Comparison of ENCODE assay signal across 17 cellular contexts in genomic region chr6:170232186-170233002, GRCh38. TPM values are rescaled to one million over a fixed set of nuclear protein-coding genes. Genes with fewer than 3 reads are reported as not detected.
A peak's percentile ranks its signal among the peaks of the same experiment; 100 is the strongest.
DNase-seq lines count a peak whose midpoint lies in the region; ATAC-seq and TF ChIP-seq lines count a peak whose summit lies in the region.
"Had no signal": no experiment of that assay in that cellular context is flagged by ENCODE, and none has a peak within 500 bp of the region (broad histone marks: within the 10 kb centered on the region; RNA-seq: fewer than 3 reads in every experiment).

No MANE protein-coding gene starts in this region.

- H3K27ac Mint-ChIP-seq in H9, result peak overlapping the region in 2 of 3 experiments; percentile 48 to 85; a peak in 3 of 7 replicates
- H3K27ac Mint-ChIP-seq in WTC11, result peak overlapping the region; percentile 32; the same call in 1 of the 2 replicates
- H3K27ac Mint-ChIP-seq in T-helper 17 cell, result no peak overlapping the region
- H3K27ac Mint-ChIP-seq: activated CD4-positive, alpha-beta memory T cell treated with anti-CD3 and anti-CD28 coated beads for 36 hours; activated naive CD4-positive, alpha-beta T cell treated with anti-CD3 and anti-CD28 coated beads, Interleukin-2, amount 50 U/mL, for 24 hours had no signal

- H3K14ac ChIP-seq in H9 (ENCODE audit: insufficient read depth, low read length) (no peak overlapping the region), trophoblast cell (ENCODE audit: low read length) (peak overlapping the region; percentile 93)

- no peaks in the 10 kb centered on the region for H3K23me2 ChIP-seq in H9 (ENCODE audit: insufficient read length, low read depth, low read length, poor library complexity, severe bottlenecking)

- no peak overlapping the region for H2BK12ac ChIP-seq in H9 (ENCODE audit: insufficient read length, low read depth, low read length)
- peak overlapping the region; percentile 82 for H2BK12ac ChIP-seq in trophoblast cell (ENCODE audit: low read length)

- H3K9me3 ChIP-seq in H9 (ENCODE audit: control insufficient read depth, low read depth, low read length) (no peaks in the 10 kb centered on the region), trophoblast cell (ENCODE audit: insufficient read depth, low read depth, low read length) (peaks cover 2% of the 10 kb centered on the region), T-helper 17 cell (ENCODE audit: control insufficient read depth, low read length, poor library complexity, severe bottlenecking) (no peaks in the 10 kb centered on the region)
- H3K9me3 ChIP-seq: esophagus squamous epithelium, ovary had no signal

- no peaks in the 10 kb centered on the region for H3K36me3 ChIP-seq in trophoblast cell (ENCODE audit: control insufficient read depth in 1 of 2, insufficient read depth in 2 of 2, low read length in 2 of 2)
- H3K36me3 ChIP-seq: esophagus squamous epithelium, ovary had no signal

- H2AK5ac ChIP-seq in H9 (ENCODE audit: insufficient read length, low read length) (no peak overlapping the region), trophoblast cell (ENCODE audit: low read length) (peak overlapping the region; percentile 66)

- no peak for ATAC-seq in WTC11
- no peak for ATAC-seq in T-helper 17 cell

- H3K23ac ChIP-seq in H9 (ENCODE audit: insufficient read length, low read depth, low read length), result no peak overlapping the region
- no peak overlapping the region for H3K23ac ChIP-seq in trophoblast cell (ENCODE audit: low read length)

- H2BK5ac ChIP-seq in H9 (ENCODE audit: insufficient read length, low read length) (no peak overlapping the region), trophoblast cell (ENCODE audit: low read depth, low read length, poor library complexity) (peak overlapping the region; percentile 60)

- H3K4me2 ChIP-seq in H9 (ENCODE audit: insufficient read depth, insufficient read length, low read length) (no peak overlapping the region), trophoblast cell (ENCODE audit: low read length) (no peak overlapping the region)

- no peak overlapping the region for H2BK15ac ChIP-seq in H9 (ENCODE audit: low read depth, low read length)

- H3K4me3 ChIP-seq in fibroblast of villous mesenchyme (ENCODE audit: low read depth, low read length) (no peak overlapping the region), trophoblast cell (ENCODE audit: low read depth, low read length) (no peak overlapping the region)
- H3K4me3 ChIP-seq: esophagus squamous epithelium, ovary had no signal

- H4K5ac ChIP-seq in H9 (ENCODE audit: insufficient read length, low read depth, low read length), result no peak overlapping the region

- H3K4me3 Mint-ChIP-seq in H9 (no peak overlapping the region), WTC11 (no peak overlapping the region), T-helper 17 cell (no peak overlapping the region)
- H3K4me3 Mint-ChIP-seq: activated CD4-positive, alpha-beta memory T cell treated with anti-CD3 and anti-CD28 coated beads for 36 hours; activated naive CD4-positive, alpha-beta T cell treated with anti-CD3 and anti-CD28 coated beads, Interleukin-2, amount 50 U/mL, for 24 hours had no signal

- H3K27me3 ChIP-seq in H9 (ENCODE audit: insufficient read depth, low read length), result no peaks in the 10 kb centered on the region
- no peaks in the 10 kb centered on the region for H3K27me3 ChIP-seq in trophoblast cell (ENCODE audit: insufficient read depth, low read length)
- H3K27me3 ChIP-seq: ovary had no signal

- no peak overlapping the region for H2BK20ac ChIP-seq in H9 (ENCODE audit: low read depth, low read length, poor library complexity, severe bottlenecking)

- H3K36me3 Mint-ChIP-seq in H9 (ENCODE audit: insufficient read depth in 1 of 3, low read depth in 3 of 3), result no peaks in the 10 kb centered on the region
- no peaks in the 10 kb centered on the region for H3K36me3 Mint-ChIP-seq in WTC11
- no peaks in the 10 kb centered on the region for H3K36me3 Mint-ChIP-seq in T-helper 17 cell (ENCODE audit: low read depth)
- H3K36me3 Mint-ChIP-seq: activated CD4-positive, alpha-beta memory T cell treated with anti-CD3 and anti-CD28 coated beads for 36 hours; activated naive CD4-positive, alpha-beta T cell treated with anti-CD3 and anti-CD28 coated beads, Interleukin-2, amount 50 U/mL, for 24 hours had no signal

- peaks cover 25 to 27% of the 10 kb centered on the region in 2 experiments for H3K4me1 Mint-ChIP-seq in H9
- peaks cover 21% of the 10 kb centered on the region for H3K4me1 Mint-ChIP-seq in WTC11
- peaks cover 2% of the 10 kb centered on the region for H3K4me1 Mint-ChIP-seq in T-helper 17 cell
- H3K4me1 Mint-ChIP-seq: activated naive CD4-positive, alpha-beta T cell treated with anti-CD3 and anti-CD28 coated beads, Interleukin-2, amount 50 U/mL, for 24 hours had no signal

- no peak overlapping the region for H3K56ac ChIP-seq in H9 (ENCODE audit: insufficient read length, low read depth, low read length)

- POLR2A ChIA-PET in WTC11 (lab: Charles Lee), result no interaction called here

- H3K9ac ChIP-seq in H9 (ENCODE audit: extremely low read depth, insufficient read length, low read length) (no peak overlapping the region), trophoblast cell (ENCODE audit: low read length) (no peak overlapping the region)

- H3K27me3 Mint-ChIP-seq in H9 (ENCODE audit: low read depth), result peaks cover 9% of the 10 kb centered on the region
- H3K27me3 Mint-ChIP-seq in WTC11 (ENCODE audit: low read depth), result no peaks in the 10 kb centered on the region; the same call in 1 of the 2 replicates
- peaks cover 7% of the 10 kb centered on the region for H3K27me3 Mint-ChIP-seq in T-helper 17 cell
- H3K27me3 Mint-ChIP-seq: activated naive CD4-positive, alpha-beta T cell treated with anti-CD3 and anti-CD28 coated beads, Interleukin-2, amount 50 U/mL, for 24 hours had no signal

- H4K8ac ChIP-seq in H9 (replicated peaks; ENCODE audit: insufficient read length, low read depth, low read length) (no peak overlapping the region), trophoblast cell (ENCODE audit: low read depth, low read length) (peak overlapping the region; percentile 68)

- no peak overlapping the region for H4K12ac ChIP-seq in trophoblast cell (ENCODE audit: low read depth, low read length)

- H3K9me3 Mint-ChIP-seq in H9 (no peaks in the 10 kb centered on the region; a peak in 1 of 5 replicates), WTC11 (no peaks in the 10 kb centered on the region)
- H3K9me3 Mint-ChIP-seq: activated CD4-positive, alpha-beta memory T cell treated with anti-CD3 and anti-CD28 coated beads for 36 hours; activated naive CD4-positive, alpha-beta T cell treated with anti-CD3 and anti-CD28 coated beads, Interleukin-2, amount 50 U/mL, for 24 hours had no signal

- no peak overlapping the region for H3K4ac ChIP-seq in H9 (ENCODE audit: low read depth, low read length)
- H3K4ac ChIP-seq in trophoblast cell (ENCODE audit: low read depth, low read length), result peak overlapping the region; percentile 71

- no peak overlapping the region for H4K91ac ChIP-seq in H9 (ENCODE audit: insufficient read length, low read depth, low read length)
- H4K91ac ChIP-seq in trophoblast cell (ENCODE audit: low read depth, low read length), result peak overlapping the region; percentile 96

- H3T11ph ChIP-seq in H9 (ENCODE audit: low read length), result no peak overlapping the region

- no peak overlapping the region for H2AFZ ChIP-seq in H9 (ENCODE audit: low read length)
- peak overlapping the region; percentile 35 for H2AFZ ChIP-seq in trophoblast cell (ENCODE audit: insufficient read depth, low read length, poor library complexity)

- TF ChIP-seq CTCF in H9 (conservative IDR thresholded peaks at IDR 0.05) (no peak), WTC11 (IDR thresholded peaks at IDR 0.05) (no peak), fibroblast of villous mesenchyme (IDR thresholded peaks at IDR 0.05; ENCODE audit: insufficient read depth, low read depth, low read length) (no peak), GM20000 (IDR thresholded peaks at IDR 0.05; ENCODE audit: extremely low read depth, missing control alignments) (no peak)

- H3K79me1 ChIP-seq in H9 (ENCODE audit: insufficient read depth, low read depth, low read length, poor library complexity, severe bottlenecking), result no peaks in the 10 kb centered on the region
- H3K79me1 ChIP-seq in trophoblast cell (ENCODE audit: low read length), result peaks cover 14% of the 10 kb centered on the region

- H3K27ac ChIP-seq in H9 (ENCODE audit: insufficient read length, low read depth, low read length) (no peak overlapping the region), trophoblast cell (ENCODE audit: low read depth, low read length) (peak overlapping the region; percentile 56)
- H3K27ac ChIP-seq: esophagus squamous epithelium, ovary had no signal

- CTCF ChIA-PET in WTC11 (lab: Charles Lee), result interaction anchor here (0.6 to 1.3 kb wide), 2 partner anchors 12 to 443 kb away, joined by 3 read pairs; no protein-coding TSS in a partner anchor

- no peaks in the 10 kb centered on the region for H4K20me1 ChIP-seq in H9 (ENCODE audit: control insufficient read depth, insufficient read depth, insufficient read length)

- H3K79me2 ChIP-seq in H9 (ENCODE audit: insufficient read depth, low read length) (no peaks in the 10 kb centered on the region), trophoblast cell (ENCODE audit: control insufficient read depth, insufficient read depth, low read length, poor library complexity) (no peaks in the 10 kb centered on the region)

- H3K4me1 ChIP-seq in H9 (ENCODE audit: insufficient read depth, low read length) (no peaks in the 10 kb centered on the region; the same call in 1 of the 2 replicates), trophoblast cell (ENCODE audit: control insufficient read depth in 1 of 2, insufficient read depth in 2 of 2, low read length in 2 of 2) (peaks cover 10% of the 10 kb centered on the region in 2 experiments)

- DNase-seq in H9 (no peak), WTC11 (ENCODE audit: low spot score) (no peak), fibroblast of villous mesenchyme (ENCODE audit: low read depth) (peak; percentile 15), trophoblast cell (peak; percentile 22 to 51), NCI-H2081 treated with DMSO at 0.1 percent for 48 hours (lab: John Stamatoyannopoulos, UW) (no peak), GM20000 (ENCODE audit: low spot score) (no peak), T-helper 17 cell (no peak), islet precursor cell (no peak)
- DNase-seq: activated CD4-positive, alpha-beta memory T cell treated with anti-CD3 and anti-CD28 coated beads for 36 hours; activated T-cell treated with anti-CD3 and anti-CD28 coated beads, Interleukin-2, amount 50 U/mL, for 1 hour; dermis blood vessel endothelial cell; esophagus squamous epithelium; GOT3; NK-92 treated with Interleukin-12 subunit alpha and Interleukin-12 subunit beta, amount 100 ng/mL, for 24 hours; ovary; stimulated activated CD4-positive, alpha-beta T cell treated with anti-CD3 and anti-CD28 coated beads, Interleukin-2, amount 100 ng/mL, for 48 hours had no signal

- WGBS in H9 (ENCODE audit: extremely low coverage, insufficient read length, low lambda C conversion rate), result no CpG with 5 or more reads among the region's 24 CpGs
- no CpG with 5 or more reads among the region's 24 CpGs for WGBS in trophoblast cell (ENCODE audit: extremely low coverage, insufficient coverage, insufficient read length)

- H3K18ac ChIP-seq in H9 (ENCODE audit: insufficient read length, low read depth, low read length), result peak overlapping the region; percentile 41
- H3K18ac ChIP-seq in trophoblast cell (ENCODE audit: low read length), result peak overlapping the region; percentile 78

- H2BK120ac ChIP-seq in H9 (ENCODE audit: low read depth, low read length, poor library complexity, severe bottlenecking) (no peak overlapping the region), trophoblast cell (ENCODE audit: insufficient read depth, low read length, poor library complexity) (peak overlapping the region; percentile 93)

RNA-seq across cellular contexts. Expression of gene DLL1, which starts 58.5 kb away (rescaled TPM):
- total RNA-seq in H9 (2021) (2.7 and 2.8 TPM in 2 replicates), WTC11 (2021) (20.6 to 25.3 TPM (median 20.7 TPM) in 3 replicates), fibroblast of villous mesenchyme (0.86 and 0.97 TPM in 2 replicates), T-helper 17 cell (1 to 10 TPM; 1.3 to 2.7 TPM)
- polyA plus RNA-seq in trophoblast cell (2013), result 5.2 and 5.8 TPM in 2 replicates

Comparison
In these comparisons a context has a peak if more than half of its experiments do, and no peak if none do; other contexts are left out.
1. DNase-seq: peak in fibroblast of villous mesenchyme (single experiment) and trophoblast cell (2 of 2); none in H9 (single experiment), WTC11 (single experiment), NCI-H2081 treated with DMSO at 0.1 percent for 48 hours (single experiment), GM20000 (single experiment), T-helper 17 cell (0 of 3) and islet precursor cell (single experiment).